In the genomic region with DNA sequence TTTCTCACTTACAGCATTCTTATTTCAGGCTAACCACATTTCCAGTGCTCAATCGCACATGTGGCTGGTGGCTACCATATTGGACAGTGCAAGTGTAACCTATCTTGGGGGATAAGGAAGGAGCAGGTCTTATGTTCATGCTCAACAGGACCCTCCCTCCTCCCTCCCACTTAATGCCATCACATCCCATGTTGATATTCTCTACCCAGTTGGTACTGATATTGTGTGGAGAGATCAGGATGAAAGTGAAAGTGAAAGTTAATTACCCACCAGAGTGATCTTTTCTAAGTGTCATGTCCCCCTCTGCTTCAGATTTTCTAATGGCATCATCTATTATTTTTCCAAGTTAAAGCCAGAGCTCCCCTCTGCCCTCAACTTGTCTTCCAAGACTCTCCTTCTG, we compare ENCODE assay signal across 3 cellular contexts.
TF ChIP-seq lines count a peak whose summit lies in the region.

No MANE protein-coding gene starts in this region.

TF ChIP-seq in SK-N-SH, 30 proteins besides CTCF, POLR2A, EP300 and RAD21:
- TF ChIP-seq, protein P1, sequence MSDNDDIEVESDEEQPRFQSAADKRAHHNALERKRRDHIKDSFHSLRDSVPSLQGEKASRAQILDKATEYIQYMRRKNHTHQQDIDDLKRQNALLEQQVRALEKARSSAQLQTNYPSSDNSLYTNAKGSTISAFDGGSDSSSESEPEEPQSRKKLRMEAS (IDR thresholded peaks at IDR 0.05; ENCODE audit: low read depth) = 0 out of 2 replicates have a peak, but pooled peaks have one; percentile 24
- no peak for TF ChIP-seq JUND (IDR thresholded peaks at IDR 0.05)
TF ChIP-seq in SK-N-SH: peak in this region for 1.

TF ChIP-seq in SK-N-SH treated with all-trans-retinoic acid at 6 μM for 48 hours, 23 proteins besides CTCF, POLR2A, EP300 and RAD21 (continued from another document):
- TF ChIP-seq TCF4 (CRISPR knock-in tag; IDR thresholded peaks at IDR 0.05; ENCODE audit: borderline replicate concordance) (no peak), ESRRG (CRISPR knock-in tag; IDR thresholded peaks at IDR 0.05) (no peak), ARNTL (CRISPR knock-in tag; IDR thresholded peaks at IDR 0.05; ENCODE audit: borderline replicate concordance, low read depth) (no peak), ISL1 (CRISPR knock-in tag; IDR thresholded peaks at IDR 0.05) (no peak), ZNF70 (CRISPR knock-in tag; IDR thresholded peaks at IDR 0.05) (no peak), ZC3H10 (CRISPR knock-in tag; IDR thresholded peaks at IDR 0.05) (no peak), BACH2 (CRISPR knock-in tag; IDR thresholded peaks at IDR 0.05; ENCODE audit: borderline replicate concordance) (no peak), GLIS3 (CRISPR knock-in tag; IDR thresholded peaks at IDR 0.05) (no peak), OSR1 (CRISPR knock-in tag; IDR thresholded peaks at IDR 0.05) (no peak), ZFP30 (CRISPR knock-in tag; IDR thresholded peaks at IDR 0.05) (no peak), ZFP3 (CRISPR knock-in tag; IDR thresholded peaks at IDR 0.05) (no peak)
- TF ChIP-seq, protein P2, sequence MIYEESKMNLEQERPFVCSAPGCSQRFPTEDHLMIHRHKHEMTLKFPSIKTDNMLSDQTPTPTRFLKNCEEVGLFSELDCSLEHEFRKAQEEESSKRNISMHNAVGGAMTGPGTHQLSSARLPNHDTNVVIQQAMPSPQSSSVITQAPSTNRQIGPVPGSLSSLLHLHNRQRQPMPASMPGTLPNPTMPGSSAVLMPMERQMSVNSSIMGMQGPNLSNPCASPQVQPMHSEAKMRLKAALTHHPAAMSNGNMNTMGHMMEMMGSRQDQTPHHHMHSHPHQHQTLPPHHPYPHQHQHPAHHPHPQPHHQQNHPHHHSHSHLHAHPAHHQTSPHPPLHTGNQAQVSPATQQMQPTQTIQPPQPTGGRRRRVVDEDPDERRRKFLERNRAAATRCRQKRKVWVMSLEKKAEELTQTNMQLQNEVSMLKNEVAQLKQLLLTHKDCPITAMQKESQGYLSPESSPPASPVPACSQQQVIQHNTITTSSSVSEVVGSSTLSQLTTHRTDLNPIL (CRISPR knock-in tag; IDR thresholded peaks at IDR 0.05; ENCODE audit: low read depth) = no peak
- TF ChIP-seq, protein P3, sequence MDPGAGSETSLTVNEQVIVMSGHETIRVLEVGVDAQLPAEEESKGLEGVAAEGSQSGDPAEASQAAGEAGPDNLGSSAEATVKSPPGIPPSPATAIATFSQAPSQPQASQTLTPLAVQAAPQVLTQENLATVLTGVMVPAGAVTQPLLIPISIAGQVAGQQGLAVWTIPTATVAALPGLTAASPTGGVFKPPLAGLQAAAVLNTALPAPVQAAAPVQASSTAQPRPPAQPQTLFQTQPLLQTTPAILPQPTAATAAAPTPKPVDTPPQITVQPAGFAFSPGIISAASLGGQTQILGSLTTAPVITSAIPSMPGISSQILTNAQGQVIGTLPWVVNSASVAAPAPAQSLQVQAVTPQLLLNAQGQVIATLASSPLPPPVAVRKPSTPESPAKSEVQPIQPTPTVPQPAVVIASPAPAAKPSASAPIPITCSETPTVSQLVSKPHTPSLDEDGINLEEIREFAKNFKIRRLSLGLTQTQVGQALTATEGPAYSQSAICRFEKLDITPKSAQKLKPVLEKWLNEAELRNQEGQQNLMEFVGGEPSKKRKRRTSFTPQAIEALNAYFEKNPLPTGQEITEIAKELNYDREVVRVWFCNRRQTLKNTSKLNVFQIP (CRISPR knock-in tag; IDR thresholded peaks at IDR 0.05; ENCODE audit: borderline replicate concordance, low read depth) = no peak
- TF ChIP-seq, protein P4, sequence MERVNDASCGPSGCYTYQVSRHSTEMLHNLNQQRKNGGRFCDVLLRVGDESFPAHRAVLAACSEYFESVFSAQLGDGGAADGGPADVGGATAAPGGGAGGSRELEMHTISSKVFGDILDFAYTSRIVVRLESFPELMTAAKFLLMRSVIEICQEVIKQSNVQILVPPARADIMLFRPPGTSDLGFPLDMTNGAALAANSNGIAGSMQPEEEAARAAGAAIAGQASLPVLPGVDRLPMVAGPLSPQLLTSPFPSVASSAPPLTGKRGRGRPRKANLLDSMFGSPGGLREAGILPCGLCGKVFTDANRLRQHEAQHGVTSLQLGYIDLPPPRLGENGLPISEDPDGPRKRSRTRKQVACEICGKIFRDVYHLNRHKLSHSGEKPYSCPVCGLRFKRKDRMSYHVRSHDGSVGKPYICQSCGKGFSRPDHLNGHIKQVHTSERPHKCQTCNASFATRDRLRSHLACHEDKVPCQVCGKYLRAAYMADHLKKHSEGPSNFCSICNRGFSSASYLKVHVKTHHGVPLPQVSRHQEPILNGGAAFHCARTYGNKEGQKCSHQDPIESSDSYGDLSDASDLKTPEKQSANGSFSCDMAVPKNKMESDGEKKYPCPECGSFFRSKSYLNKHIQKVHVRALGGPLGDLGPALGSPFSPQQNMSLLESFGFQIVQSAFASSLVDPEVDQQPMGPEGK (CRISPR knock-in tag; IDR thresholded peaks at IDR 0.05; ENCODE audit: borderline replicate concordance) = no peak
- TF ChIP-seq, protein P5, sequence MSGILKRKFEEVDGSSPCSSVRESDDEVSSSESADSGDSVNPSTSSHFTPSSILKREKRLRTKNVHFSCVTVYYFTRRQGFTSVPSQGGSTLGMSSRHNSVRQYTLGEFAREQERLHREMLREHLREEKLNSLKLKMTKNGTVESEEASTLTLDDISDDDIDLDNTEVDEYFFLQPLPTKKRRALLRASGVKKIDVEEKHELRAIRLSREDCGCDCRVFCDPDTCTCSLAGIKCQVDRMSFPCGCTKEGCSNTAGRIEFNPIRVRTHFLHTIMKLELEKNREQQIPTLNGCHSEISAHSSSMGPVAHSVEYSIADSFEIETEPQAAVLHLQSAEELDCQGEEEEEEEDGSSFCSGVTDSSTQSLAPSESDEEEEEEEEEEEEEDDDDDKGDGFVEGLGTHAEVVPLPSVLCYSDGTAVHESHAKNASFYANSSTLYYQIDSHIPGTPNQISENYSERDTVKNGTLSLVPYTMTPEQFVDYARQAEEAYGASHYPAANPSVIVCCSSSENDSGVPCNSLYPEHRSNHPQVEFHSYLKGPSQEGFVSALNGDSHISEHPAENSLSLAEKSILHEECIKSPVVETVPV (CRISPR knock-in tag; IDR thresholded peaks at IDR 0.05) = no peak

TF ChIP-seq in HCT116, 20 proteins besides CTCF, POLR2A, EP300 and RAD21 (continued from another document):
- TF ChIP-seq ATF3 (IDR thresholded peaks at IDR 0.05) = no peak
- TF ChIP-seq, protein P6, sequence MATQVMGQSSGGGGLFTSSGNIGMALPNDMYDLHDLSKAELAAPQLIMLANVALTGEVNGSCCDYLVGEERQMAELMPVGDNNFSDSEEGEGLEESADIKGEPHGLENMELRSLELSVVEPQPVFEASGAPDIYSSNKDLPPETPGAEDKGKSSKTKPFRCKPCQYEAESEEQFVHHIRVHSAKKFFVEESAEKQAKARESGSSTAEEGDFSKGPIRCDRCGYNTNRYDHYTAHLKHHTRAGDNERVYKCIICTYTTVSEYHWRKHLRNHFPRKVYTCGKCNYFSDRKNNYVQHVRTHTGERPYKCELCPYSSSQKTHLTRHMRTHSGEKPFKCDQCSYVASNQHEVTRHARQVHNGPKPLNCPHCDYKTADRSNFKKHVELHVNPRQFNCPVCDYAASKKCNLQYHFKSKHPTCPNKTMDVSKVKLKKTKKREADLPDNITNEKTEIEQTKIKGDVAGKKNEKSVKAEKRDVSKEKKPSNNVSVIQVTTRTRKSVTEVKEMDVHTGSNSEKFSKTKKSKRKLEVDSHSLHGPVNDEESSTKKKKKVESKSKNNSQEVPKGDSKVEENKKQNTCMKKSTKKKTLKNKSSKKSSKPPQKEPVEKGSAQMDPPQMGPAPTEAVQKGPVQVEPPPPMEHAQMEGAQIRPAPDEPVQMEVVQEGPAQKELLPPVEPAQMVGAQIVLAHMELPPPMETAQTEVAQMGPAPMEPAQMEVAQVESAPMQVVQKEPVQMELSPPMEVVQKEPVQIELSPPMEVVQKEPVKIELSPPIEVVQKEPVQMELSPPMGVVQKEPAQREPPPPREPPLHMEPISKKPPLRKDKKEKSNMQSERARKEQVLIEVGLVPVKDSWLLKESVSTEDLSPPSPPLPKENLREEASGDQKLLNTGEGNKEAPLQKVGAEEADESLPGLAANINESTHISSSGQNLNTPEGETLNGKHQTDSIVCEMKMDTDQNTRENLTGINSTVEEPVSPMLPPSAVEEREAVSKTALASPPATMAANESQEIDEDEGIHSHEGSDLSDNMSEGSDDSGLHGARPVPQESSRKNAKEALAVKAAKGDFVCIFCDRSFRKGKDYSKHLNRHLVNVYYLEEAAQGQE (IDR thresholded peaks at IDR 0.05; ENCODE audit: low read depth) = no peak
- no peak for TF ChIP-seq SIN3A (IDR thresholded peaks at IDR 0.05; ENCODE audit: low read depth)
- TF ChIP-seq EZH2 (IDR thresholded peaks at IDR 0.05) = no peak
- no peak for TF ChIP-seq YY1 (IDR thresholded peaks at IDR 0.05; ENCODE audit: extremely low read depth, insufficient replicate concordance, low read depth, low read length)
- no peak for TF ChIP-seq FOSL1 (IDR thresholded peaks at IDR 0.05; ENCODE audit: low read depth)
- TF ChIP-seq CEBPB (IDR thresholded peaks at IDR 0.05; ENCODE audit: low read depth) = no peak
